9 cellular contexts compared by ENCODE assay signal in genomic region chrX:153334654-153335295, GRCh38. TPM values are rescaled to one million over a fixed set of nuclear protein-coding genes. Genes with fewer than 3 reads are reported as not detected.
A peak's percentile ranks its signal among the peaks of the same experiment; 100 is the strongest.
DNase-seq lines count a peak whose midpoint lies in the region; ATAC-seq and TF ChIP-seq lines count a peak whose summit lies in the region.
"Had no signal": no experiment of that assay in that cellular context is flagged by ENCODE, and none has a peak within 500 bp of the region (broad histone marks: within the 10 kb centered on the region; RNA-seq: fewer than 3 reads in every experiment).

No MANE protein-coding gene starts in this region.

- H3K4me1 ChIP-seq in lung (ENCODE audit: control insufficient read depth in 2 of 2, insufficient read depth in 2 of 2, low read length in 2 of 2) (peaks cover 0 to 5% of the 10 kb centered on the region in 2 donors), upper lobe of left lung (peaks cover 0 to 6% (median 2%) of the 10 kb centered on the region in 4 donors)

- 30 to 40% methylated on average over 7 to 16 of the region's 16 CpGs for WGBS in lung, 2 donors
- WGBS in upper lobe of left lung, 2 donors, result 55 to 78% methylated on average over 3 to 15 of the region's 16 CpGs

- H3K36me3 Mint-ChIP-seq in activated naive CD4-positive, alpha-beta T cell treated with anti-CD3 and anti-CD28 coated beads, Interleukin-2, amount 50 U/mL, for 24 hours, result peaks cover 10% of the 10 kb centered on the region

- H3K4me3 ChIP-seq in astrocyte of the cerebellum (ENCODE audit: low read depth, low read length) (peak overlapping the region; percentile 58), lung (peak overlapping the region; percentile 60), upper lobe of left lung (peak overlapping the region; percentile 42 to 82 (median 72))

- ATAC-seq in lung (ENCODE audit: insufficient read depth, low FRiP score) (no peak), upper lobe of left lung (ENCODE audit: low FRiP score in 2 of 2) (no peak), GM19395 (IDR thresholded peaks at IDR 0.05; ENCODE audit: unreplicated experiment) (no peak), HG03442 (IDR thresholded peaks at IDR 0.05; ENCODE audit: unreplicated experiment) (no peak), GM21576 (IDR thresholded peaks at IDR 0.05; ENCODE audit: unreplicated experiment) (no peak)

- H3K27me3 ChIP-seq in lung (ENCODE audit: control insufficient read depth, insufficient read depth) (no peaks in the 10 kb centered on the region), upper lobe of left lung (no peaks in the 10 kb centered on the region)

- TF ChIP-seq CTCF in astrocyte of the cerebellum (IDR thresholded peaks at IDR 0.05; ENCODE audit: low read depth, low read length, missing control alignments) (no peak), lung (IDR thresholded peaks at IDR 0.05; ENCODE audit: control extremely low read depth, extremely low read depth) (no peak), upper lobe of left lung (IDR thresholded peaks at IDR 0.05) (no peak)

- peak overlapping the region; percentile 55 for H3K27ac Mint-ChIP-seq in activated naive CD4-positive, alpha-beta T cell treated with anti-CD3 and anti-CD28 coated beads, Interleukin-2, amount 50 U/mL, for 24 hours

- no peak for TF ChIP-seq EP300 in upper lobe of left lung (IDR thresholded peaks at IDR 0.05)

- H3K4me1 Mint-ChIP-seq in activated naive CD4-positive, alpha-beta T cell treated with anti-CD3 and anti-CD28 coated beads, Interleukin-2, amount 50 U/mL, for 24 hours, result peaks cover 44% of the 10 kb centered on the region

- in situ Hi-C loops in astrocyte of the cerebellum (cut with HindIII; ENCODE audit: low sequenced_read_pairs), result loop anchor here (5.0 kb wide), 1 partner anchor 53 kb away; no protein-coding TSS in a partner anchor

- H3K4me3 Mint-ChIP-seq in activated naive CD4-positive, alpha-beta T cell treated with anti-CD3 and anti-CD28 coated beads, Interleukin-2, amount 50 U/mL, for 24 hours, result peak overlapping the region; percentile 82

- peak overlapping the region; percentile 17 to 94 for H3K27ac ChIP-seq in lung (ENCODE audit: low read depth in 1 of 2, low read length in 1 of 2)
- peak overlapping the region; percentile 51 to 81 (median 68) for H3K27ac ChIP-seq in upper lobe of left lung

- H3K27me3 Mint-ChIP-seq in activated naive CD4-positive, alpha-beta T cell treated with anti-CD3 and anti-CD28 coated beads, Interleukin-2, amount 50 U/mL, for 24 hours, result no peaks in the 10 kb centered on the region

- H3K9me3 ChIP-seq in lung (ENCODE audit: control insufficient read depth in 2 of 2, insufficient read depth in 1 of 2, low read length in 1 of 2) (peaks cover 0 to 5% of the 10 kb centered on the region in 2 donors), upper lobe of left lung (peaks cover 0 to 9% (median 0%) of the 10 kb centered on the region in 4 donors)

- DNase-seq in activated naive CD4-positive, alpha-beta T cell treated with Interleukin-2 at 50 U/mL for 16 hours, result no peak
- DNase-seq in astrocyte of the cerebellum (ENCODE audit: low read depth) (no peak), lung (ENCODE audit: low spot score) (no peak), upper lobe of left lung (no peak)

- no peak for TF ChIP-seq POLR2A in upper lobe of left lung (IDR thresholded peaks at IDR 0.05)

- H3K36me3 ChIP-seq in lung (ENCODE audit: control insufficient read depth in 2 of 2, insufficient read depth in 2 of 2, low read length in 2 of 2) (no peaks in the 10 kb centered on the region), upper lobe of left lung (no peaks in the 10 kb centered on the region)

- H3K9me3 Mint-ChIP-seq in activated naive CD4-positive, alpha-beta T cell treated with anti-CD3 and anti-CD28 coated beads, Interleukin-2, amount 50 U/mL, for 24 hours, result no peaks in the 10 kb centered on the region

RNA-seq across cellular contexts. Expression of gene ZNF275, which starts 0.8 kb away (rescaled TPM):
- total RNA-seq in lung (10 to 100 TPM in 1 of 2 donors, 1 to 10 TPM in 1; 9.7 to 11.5 TPM), upper lobe of left lung (10 to 100 TPM in 2 of 6 donors, 1 to 10 TPM in 4; 5.9 to 13.8 (median 8.8) TPM)
- 1 to 10 TPM; 2.7 to 3.6 TPM for polyA plus RNA-seq in lung

RNA-seq across cellular contexts. Expression of gene PNMA6F, which starts 13.2 kb away (rescaled TPM):
- total RNA-seq in lung, result not detected
- polyA plus RNA-seq in lung, result not detected
- not detected for total RNA-seq in upper lobe of left lung
- total RNA-seq: glomerular endothelial cell had no signal
